10 cellular contexts compared by ENCODE assay signal in the genomic region with DNA sequence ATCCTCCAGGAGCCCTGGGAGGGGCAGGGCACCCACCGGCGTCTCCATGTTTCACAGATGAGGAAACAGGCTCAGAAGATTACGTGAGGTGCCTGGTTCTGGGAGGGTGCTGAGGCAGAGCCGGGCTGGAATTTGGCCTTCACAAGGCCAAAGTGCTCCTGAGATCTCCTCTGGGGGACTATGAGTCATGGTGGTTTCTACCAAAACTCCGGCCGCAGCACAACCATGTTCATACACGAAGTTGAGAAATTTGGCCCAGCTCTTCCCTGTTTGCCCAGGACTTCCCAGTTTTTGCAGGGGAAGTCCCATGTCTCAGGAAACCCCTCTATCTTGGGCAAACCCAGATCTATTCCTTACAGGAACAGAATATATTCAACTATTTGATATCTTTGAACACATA.
A peak's percentile ranks its signal among the peaks of the same experiment; 100 is the strongest.
DNase-seq lines count a peak whose midpoint lies in the region; ATAC-seq lines count a peak whose summit lies in the region.
"Had no signal": no experiment of that assay in that cellular context is flagged by ENCODE, and none has a peak within 500 bp of the region (broad histone marks: within the 10 kb centered on the region; RNA-seq: fewer than 3 reads in every experiment).

No MANE protein-coding gene starts in this region.

- no peak overlapping the region for H3K4me3 ChIP-seq in SJSA1

- no peak for ATAC-seq in GM18861 (IDR thresholded peaks at IDR 0.05; ENCODE audit: unreplicated experiment)
- ATAC-seq: activated naive CD4-positive, alpha-beta T cell treated with anti-CD3 and anti-CD28 coated beads, Interleukin-2, amount 50 U/mL, for 72 hours had no signal

- H3K4me1 ChIP-seq in SJSA1 (replicated peaks) = peaks cover 59% of the 10 kb centered on the region

- H3K27me3 ChIP-seq in SJSA1 (replicated peaks) = no peaks in the 10 kb centered on the region

- peak; percentile 43 for DNase-seq in GM03348 (ENCODE audit: low spot score)
- peak in 1 of 2 experiments; percentile 56 for DNase-seq in SJSA1 (ENCODE audit: low read depth in 1 of 2, low spot score in 2 of 2)
- DNase-seq in fibroblast of peridontal ligament (ENCODE audit: extremely low read depth) = peak; percentile 33
- DNase-seq in pulmonary artery endothelial cell (ENCODE audit: low read depth, low spot score) = peak; percentile 44
- DNase-seq in activated CD4-positive, alpha-beta T cell treated with anti-CD3 and anti-CD28 coated beads for 1 hour = no peak
- no peak for DNase-seq in KG1 (lab: John Stamatoyannopoulos, UW)
- no peak for DNase-seq in NK-92 (lab: John Stamatoyannopoulos, UW; ENCODE audit: unreplicated experiment)
- DNase-seq: NCI-H82 had no signal

- H3K36me3 ChIP-seq in SJSA1 = no peaks in the 10 kb centered on the region

- H3K27ac ChIP-seq in SJSA1 = peak overlapping the region; percentile 38

- H3K9me3 ChIP-seq in SJSA1 (replicated peaks) = no peaks in the 10 kb centered on the region

Comparison
In these comparisons a context has a peak if more than half of its experiments do, and no peak if none do; other contexts are left out.
1. DNase-seq: peak in GM03348 (single experiment), fibroblast of peridontal ligament (single experiment) and pulmonary artery endothelial cell (single experiment); none in activated CD4-positive, alpha-beta T cell treated with anti-CD3 and anti-CD28 coated beads for 1 hour (single experiment), KG1 (single experiment) and NK-92 (single experiment).